11 cellular contexts compared by ENCODE assay signal in the genomic region with DNA sequence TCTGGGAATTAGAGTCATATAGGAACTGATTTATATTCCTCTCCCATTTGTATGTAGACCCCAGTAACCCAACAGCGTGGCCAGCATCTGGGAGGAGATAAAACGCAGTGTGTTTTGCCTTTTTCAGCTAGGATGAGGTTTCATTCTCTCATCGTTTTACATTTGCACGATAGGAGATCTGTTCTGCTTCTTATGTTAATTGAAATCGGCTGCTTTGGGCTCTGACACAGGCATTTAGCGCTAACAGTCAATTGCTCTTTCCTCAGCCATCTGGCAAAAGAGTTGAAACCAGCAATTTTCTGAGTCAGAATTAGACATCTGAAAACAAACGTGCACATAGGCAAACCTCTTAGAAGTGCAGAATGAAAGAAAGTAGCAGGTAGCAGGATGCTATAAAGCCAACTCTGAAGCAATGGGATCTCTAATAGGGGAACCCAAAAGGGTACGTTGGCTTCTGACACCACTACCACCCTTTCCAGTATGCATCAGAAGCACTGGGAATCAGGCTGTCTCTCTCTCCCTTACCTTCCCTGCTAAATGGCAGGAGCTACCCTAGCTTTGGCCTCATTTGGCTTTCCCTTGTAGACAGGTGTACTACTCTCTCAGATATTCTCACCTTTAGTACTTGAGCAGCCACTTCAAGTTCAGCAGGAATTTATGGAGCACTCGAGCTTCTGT.
DNase-seq lines count a peak whose midpoint lies in the region; ATAC-seq, FAIRE-seq and TF ChIP-seq lines count a peak whose summit lies in the region.
"Had no signal": no experiment of that assay in that cellular context is flagged by ENCODE, and none has a peak within 500 bp of the region (broad histone marks: within the 10 kb centered on the region; RNA-seq: fewer than 3 reads in every experiment).

No MANE protein-coding gene starts in this region.

- CTCF ChIA-PET in WTC11 (lab: Charles Lee): no interaction called here

- H3K27me3 Mint-ChIP-seq in WTC11 (ENCODE audit: low read depth) (peaks cover 4% of the 10 kb centered on the region), neural crest cell (ENCODE audit: low read depth) (no peaks in the 10 kb centered on the region)

- FAIRE-seq in HTR-8/SVneo (lab: Jason Lieb, UNC): no peak

- H3K4me3 Mint-ChIP-seq in WTC11 (peak overlapping the region; percentile 10), neural crest cell (peak overlapping the region; percentile 41)
- H3K4me3 Mint-ChIP-seq: stimulated activated naive CD8-positive, alpha-beta T cell treated with anti-CD3 and anti-CD28 coated beads, Interleukin-15, Interleukin-2, amounts not matched to agents 100 ng/mL and 50 ng/mL, for 24 hours had no signal

- H3K27ac ChIP-seq in HUES48 (ENCODE audit: low read depth, low read length): peak overlapping the region; percentile 76
- no peak overlapping the region for H3K27ac ChIP-seq in spleen
- no peak overlapping the region for H3K27ac ChIP-seq in substantia nigra (ENCODE audit: low read depth, low read length, poor library complexity, severe bottlenecking)

- no peak for TF ChIP-seq POLR2A in spleen (IDR thresholded peaks at IDR 0.05)

- peak; percentile 55 for ATAC-seq in WTC11

- H3K27me3 ChIP-seq in HUES48 (ENCODE audit: control insufficient read depth, insufficient read depth, low read length): no peaks in the 10 kb centered on the region
- H3K27me3 ChIP-seq in spleen (replicated peaks in 1 of 7): peaks cover 0 to 2% (median 0%) of the 10 kb centered on the region in 7 donors

- intact Hi-C loops in spleen (cut with DNase I; ENCODE audit: low total_unique reads): no loop called here

- WGBS in spleen, 5 donors: 54 to 77% (median 70%) methylated on average over 9 of the region's 9 CpGs

- H3K9me3 ChIP-seq in HUES48 (ENCODE audit: control insufficient read depth, insufficient read depth, low read length) (no peaks in the 10 kb centered on the region), spleen (peaks cover 0 to 11% (median 0%) of the 10 kb centered on the region in 8 donors)

- H3K4me1 ChIP-seq in HUES48 (ENCODE audit: control insufficient read depth, insufficient read depth, low read length) (peaks cover 45% of the 10 kb centered on the region), spleen (peaks cover 0 to 12% (median 8%) of the 10 kb centered on the region in 6 donors)

- peak overlapping the region; percentile 31; the same call in 1 of the 2 replicates for H3K4me3 ChIP-seq in HUES48 (ENCODE audit: low read depth, low read length)
- no peak overlapping the region for H3K4me3 ChIP-seq in spleen

- H3K27ac Mint-ChIP-seq in WTC11: peak overlapping the region; percentile 89
- H3K27ac Mint-ChIP-seq in neural crest cell (ENCODE audit: unreplicated experiment): no peak overlapping the region
- H3K27ac Mint-ChIP-seq: stimulated activated naive CD8-positive, alpha-beta T cell treated with anti-CD3 and anti-CD28 coated beads, Interleukin-15, Interleukin-2, amounts not matched to agents 100 ng/mL and 50 ng/mL, for 24 hours had no signal

- no peaks in the 10 kb centered on the region for H3K36me3 ChIP-seq in HUES48 (ENCODE audit: control insufficient read depth, insufficient read depth, low read length)
- no peaks in the 10 kb centered on the region for H3K36me3 ChIP-seq in spleen

- H3K36me3 Mint-ChIP-seq in WTC11 (peaks cover 8% of the 10 kb centered on the region), neural crest cell (ENCODE audit: low read depth) (no peaks in the 10 kb centered on the region)

- POLR2A ChIA-PET in WTC11 (lab: Charles Lee): interaction anchor here (0.5 kb wide), 1 partner anchor 257 kb away, joined by 4 read pairs; no protein-coding TSS in a partner anchor

- DNase-seq in ELR (ENCODE audit: low read depth) (peak; percentile 62), WTC11 (ENCODE audit: low spot score) (no peak), neural crest cell (ENCODE audit: low read depth, low spot score) (no peak), HTR-8/SVneo (ENCODE audit: insufficient read length, low spot score) (no peak), spleen (no peak), substantia nigra (lab: John Stamatoyannopoulos, UW) (no peak)
- DNase-seq in activated naive CD4-positive, alpha-beta T cell treated with Interleukin-2 at 50 U/mL for 16 hours: no peak
- DNase-seq: effector memory CD4-positive, alpha-beta T cell; Kasumi-1 had no signal

- TF ChIP-seq CTCF in WTC11 (IDR thresholded peaks at IDR 0.05) (no peak), neural crest cell (conservative IDR thresholded peaks at IDR 0.05) (no peak), spleen (IDR thresholded peaks at IDR 0.05 in 8 of 11, conservative IDR thresholded peaks at IDR 0.05 in 3 of 11) (no peak)

- peaks cover 54% of the 10 kb centered on the region for H3K4me1 Mint-ChIP-seq in WTC11
- peaks cover 59% of the 10 kb centered on the region for H3K4me1 Mint-ChIP-seq in neural crest cell

- H3K9me3 Mint-ChIP-seq in WTC11 (peaks cover 15% of the 10 kb centered on the region), neural crest cell (peaks cover 6% of the 10 kb centered on the region)

- H3K9ac ChIP-seq in HUES48 (ENCODE audit: low read depth, low read length): no peak overlapping the region

TF ChIP-seq in WTC11, 78 proteins besides CTCF, POLR2A, EP300 and RAD21:
- TF ChIP-seq CBFB (CRISPR knock-in tag; IDR thresholded peaks at IDR 0.05; ENCODE audit: low read depth) (no peak), FOXJ3 (CRISPR knock-in tag; IDR thresholded peaks at IDR 0.05; ENCODE audit: borderline replicate concordance) (no peak), ZNF263 (CRISPR knock-in tag; IDR thresholded peaks at IDR 0.05; ENCODE audit: low read depth) (no peak)
